1 cellular context compared by ENCODE assay signal in the genomic region with DNA sequence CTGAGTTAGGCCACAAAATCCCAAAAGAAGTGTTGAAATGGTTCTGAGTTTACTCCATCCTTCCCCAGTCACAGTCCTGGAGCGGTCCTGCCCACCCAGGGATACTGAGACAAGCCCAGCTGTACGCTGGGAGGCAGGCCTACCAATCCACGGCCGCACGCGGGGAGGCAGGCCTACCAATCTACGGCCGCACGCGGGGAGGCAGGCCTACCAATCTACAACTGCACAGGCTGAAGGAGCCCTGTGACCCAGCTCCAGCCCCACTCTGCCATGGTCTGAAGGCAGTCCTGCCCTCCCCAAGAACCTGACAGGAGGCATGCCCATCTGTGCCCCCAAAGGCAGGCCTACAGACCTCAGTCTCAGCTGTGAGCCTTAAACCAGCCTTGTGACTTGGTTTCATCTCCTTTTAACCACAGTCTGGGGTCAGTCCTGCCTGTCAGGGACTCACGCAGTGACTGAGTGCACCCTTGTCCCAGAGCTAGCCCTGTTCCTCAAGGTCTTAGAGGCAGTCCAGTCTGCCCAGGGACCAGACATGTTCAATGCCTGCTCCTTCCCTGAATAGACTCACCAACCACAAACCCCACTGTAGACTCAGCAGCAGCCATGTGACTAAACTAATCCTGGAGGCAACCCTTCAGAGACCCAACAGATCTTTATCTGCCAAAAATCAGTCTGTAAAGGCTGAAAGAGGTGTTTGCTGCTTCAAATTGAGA.
TF ChIP-seq lines count a peak whose summit lies in the region.

No MANE protein-coding gene starts in this region.

TF ChIP-seq in WTC11, 78 proteins besides CTCF, POLR2A, EP300 and RAD21 (continued from another document):
- TF ChIP-seq, protein P1, sequence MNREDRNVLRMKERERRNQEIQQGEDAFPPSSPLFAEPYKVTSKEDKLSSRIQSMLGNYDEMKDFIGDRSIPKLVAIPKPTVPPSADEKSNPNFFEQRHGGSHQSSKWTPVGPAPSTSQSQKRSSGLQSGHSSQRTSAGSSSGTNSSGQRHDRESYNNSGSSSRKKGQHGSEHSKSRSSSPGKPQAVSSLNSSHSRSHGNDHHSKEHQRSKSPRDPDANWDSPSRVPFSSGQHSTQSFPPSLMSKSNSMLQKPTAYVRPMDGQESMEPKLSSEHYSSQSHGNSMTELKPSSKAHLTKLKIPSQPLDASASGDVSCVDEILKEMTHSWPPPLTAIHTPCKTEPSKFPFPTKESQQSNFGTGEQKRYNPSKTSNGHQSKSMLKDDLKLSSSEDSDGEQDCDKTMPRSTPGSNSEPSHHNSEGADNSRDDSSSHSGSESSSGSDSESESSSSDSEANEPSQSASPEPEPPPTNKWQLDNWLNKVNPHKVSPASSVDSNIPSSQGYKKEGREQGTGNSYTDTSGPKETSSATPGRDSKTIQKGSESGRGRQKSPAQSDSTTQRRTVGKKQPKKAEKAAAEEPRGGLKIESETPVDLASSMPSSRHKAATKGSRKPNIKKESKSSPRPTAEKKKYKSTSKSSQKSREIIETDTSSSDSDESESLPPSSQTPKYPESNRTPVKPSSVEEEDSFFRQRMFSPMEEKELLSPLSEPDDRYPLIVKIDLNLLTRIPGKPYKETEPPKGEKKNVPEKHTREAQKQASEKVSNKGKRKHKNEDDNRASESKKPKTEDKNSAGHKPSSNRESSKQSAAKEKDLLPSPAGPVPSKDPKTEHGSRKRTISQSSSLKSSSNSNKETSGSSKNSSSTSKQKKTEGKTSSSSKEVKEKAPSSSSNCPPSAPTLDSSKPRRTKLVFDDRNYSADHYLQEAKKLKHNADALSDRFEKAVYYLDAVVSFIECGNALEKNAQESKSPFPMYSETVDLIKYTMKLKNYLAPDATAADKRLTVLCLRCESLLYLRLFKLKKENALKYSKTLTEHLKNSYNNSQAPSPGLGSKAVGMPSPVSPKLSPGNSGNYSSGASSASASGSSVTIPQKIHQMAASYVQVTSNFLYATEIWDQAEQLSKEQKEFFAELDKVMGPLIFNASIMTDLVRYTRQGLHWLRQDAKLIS (CRISPR knock-in tag; IDR thresholded peaks at IDR 0.05; ENCODE audit: borderline replicate concordance) = no peak
- TF ChIP-seq SMAD4 (CRISPR knock-in tag; IDR thresholded peaks at IDR 0.05) (no peak), MYBL2 (CRISPR knock-in tag; IDR thresholded peaks at IDR 0.05) (no peak), TP53 (CRISPR knock-in tag; IDR thresholded peaks at IDR 0.05) (no peak)
- TF ChIP-seq, protein P2, sequence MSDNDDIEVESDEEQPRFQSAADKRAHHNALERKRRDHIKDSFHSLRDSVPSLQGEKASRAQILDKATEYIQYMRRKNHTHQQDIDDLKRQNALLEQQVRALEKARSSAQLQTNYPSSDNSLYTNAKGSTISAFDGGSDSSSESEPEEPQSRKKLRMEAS (CRISPR knock-in tag; IDR thresholded peaks at IDR 0.05) = no peak
